18 cellular contexts compared by ENCODE assay signal in genomic region chr2:74756356-74756890, GRCh38.
A peak's percentile ranks its signal among the peaks of the same experiment; 100 is the strongest.
DNase-seq lines count a peak whose midpoint lies in the region; ATAC-seq and TF ChIP-seq lines count a peak whose summit lies in the region.
"Had no signal": no experiment of that assay in that cellular context is flagged by ENCODE, and none has a peak within 500 bp of the region (broad histone marks: within the 10 kb centered on the region; RNA-seq: fewer than 3 reads in every experiment).

No MANE protein-coding gene starts in this region.

- H3K9me2 ChIP-seq in SU-DHL-6 (replicated peaks; ENCODE audit: insufficient read depth, low read length): no peaks in the 10 kb centered on the region

- in situ Hi-C loops in ACHN (cut with HindIII; ENCODE audit: low pct_ligation_motif_present, low pct_unique_long_range_greater_than_20kb, low sequenced_read_pairs): no loop called here

- H3K4me2 ChIP-seq in SU-DHL-6 (ENCODE audit: low read depth, low read length, poor library complexity, severe bottlenecking): peak overlapping the region; percentile 9

- TF ChIP-seq CTCF in SU-DHL-6 (IDR thresholded peaks at IDR 0.05; ENCODE audit: insufficient read depth, low read length, poor library complexity, severe bottlenecking): no peak

- no peak overlapping the region for H2AFZ ChIP-seq in SU-DHL-6 (ENCODE audit: low read depth, low read length, severe bottlenecking)

- H3K36me3 ChIP-seq in SU-DHL-6 (ENCODE audit: low read length): no peaks in the 10 kb centered on the region
- H3K36me3 ChIP-seq: HAP-1, suprapubic skin had no signal

- H3K4me3 ChIP-seq in SU-DHL-6 (ENCODE audit: insufficient read depth, low read length, poor library complexity, severe bottlenecking): no peak overlapping the region
- H3K4me3 ChIP-seq: HAP-1, suprapubic skin had no signal

- no peak overlapping the region for H3K27ac ChIP-seq in SU-DHL-6 (ENCODE audit: low read depth, low read length)
- H3K27ac ChIP-seq: suprapubic skin had no signal

- no peaks in the 10 kb centered on the region for H3F3A ChIP-seq in SU-DHL-6 (ENCODE audit: insufficient read depth)

- intact Hi-C loops in head of caudate nucleus (cut with DNase I): no loop called here

- no peaks in the 10 kb centered on the region for H3K79me2 ChIP-seq in SU-DHL-6 (ENCODE audit: insufficient read depth, low read length)

- peak; percentile 78 for ATAC-seq in GM19043 (IDR thresholded peaks at IDR 0.05; ENCODE audit: low read depth, unreplicated experiment)
- no peak for ATAC-seq in HG03039 (IDR thresholded peaks at IDR 0.05; ENCODE audit: unreplicated experiment)
- no peak for ATAC-seq in GM21390 (IDR thresholded peaks at IDR 0.05; ENCODE audit: unreplicated experiment)
- ATAC-seq: activated naive CD8-positive, alpha-beta T cell treated with anti-CD3 and anti-CD28 coated beads, Interleukin-2, amount 50 U/mL, for 24 hours; effector memory CD8-positive, alpha-beta T cell; left lobe of liver; naive thymus-derived CD4-positive, alpha-beta T cell had no signal

- no peaks in the 10 kb centered on the region for H4K20me1 ChIP-seq in SU-DHL-6 (ENCODE audit: low read depth, low read length)

- no peaks in the 10 kb centered on the region for H3K9me3 ChIP-seq in SU-DHL-6 (ENCODE audit: insufficient read depth, low read length)
- H3K9me3 ChIP-seq: HAP-1 had no signal

- peak; percentile 9 to 17 for DNase-seq in AML-193 (lab: John Stamatoyannopoulos, UW)
- DNase-seq in Kasumi-1 (lab: John Stamatoyannopoulos, UW): peak; percentile 24 to 47
- no peak for DNase-seq in ACHN
- DNase-seq in head of caudate nucleus: no peak
- DNase-seq: activated CD4-positive, alpha-beta memory T cell treated with anti-CD3 and anti-CD28 coated beads for 36 hours; activated naive CD8-positive, alpha-beta T cell treated with anti-CD3 and anti-CD28 coated beads, Interleukin-2, amount 50 U/mL, for 24 hours; central memory CD4-positive, alpha-beta T cell; effector memory CD8-positive, alpha-beta T cell; GDM1; naive thymus-derived CD4-positive, alpha-beta T cell; NCI-H2081 treated with DMSO at 0.1 percent for 48 hours had no signal

- no peak overlapping the region for H3K9ac ChIP-seq in SU-DHL-6 (ENCODE audit: low read length)

- no peaks in the 10 kb centered on the region for H3K27me3 ChIP-seq in SU-DHL-6 (ENCODE audit: low read length)
- H3K27me3 ChIP-seq: suprapubic skin had no signal

Comparison
In these comparisons a context has a peak if more than half of its experiments do, and no peak if none do; other contexts are left out.
1. DNase-seq: peak in AML-193 (2 of 2) and Kasumi-1 (2 of 2); none in ACHN (single experiment) and head of caudate nucleus (0 of 42).